1 cellular context compared by ENCODE assay signal in genomic region chr16:1687427-1688316, GRCh38.
TF ChIP-seq lines count a peak whose summit lies in the region.

No MANE protein-coding gene starts in this region.

TF ChIP-seq in A549, 52 proteins besides CTCF, POLR2A, EP300 and RAD21 (continued from another document):
- TF ChIP-seq MAX (IDR thresholded peaks at IDR 0.05) (0 out of 2 replicates have a peak, but pooled peaks have one; percentile 19), CEBPB (IDR thresholded peaks at IDR 0.05) (no peak), HOXB13 (CRISPR knock-in tag; IDR thresholded peaks at IDR 0.05; ENCODE audit: low read depth) (no peak), TP53 (CRISPR knock-in tag; IDR thresholded peaks at IDR 0.05) (no peak)
